ENCODE assay signal across 1 cellular context in the genomic region with DNA sequence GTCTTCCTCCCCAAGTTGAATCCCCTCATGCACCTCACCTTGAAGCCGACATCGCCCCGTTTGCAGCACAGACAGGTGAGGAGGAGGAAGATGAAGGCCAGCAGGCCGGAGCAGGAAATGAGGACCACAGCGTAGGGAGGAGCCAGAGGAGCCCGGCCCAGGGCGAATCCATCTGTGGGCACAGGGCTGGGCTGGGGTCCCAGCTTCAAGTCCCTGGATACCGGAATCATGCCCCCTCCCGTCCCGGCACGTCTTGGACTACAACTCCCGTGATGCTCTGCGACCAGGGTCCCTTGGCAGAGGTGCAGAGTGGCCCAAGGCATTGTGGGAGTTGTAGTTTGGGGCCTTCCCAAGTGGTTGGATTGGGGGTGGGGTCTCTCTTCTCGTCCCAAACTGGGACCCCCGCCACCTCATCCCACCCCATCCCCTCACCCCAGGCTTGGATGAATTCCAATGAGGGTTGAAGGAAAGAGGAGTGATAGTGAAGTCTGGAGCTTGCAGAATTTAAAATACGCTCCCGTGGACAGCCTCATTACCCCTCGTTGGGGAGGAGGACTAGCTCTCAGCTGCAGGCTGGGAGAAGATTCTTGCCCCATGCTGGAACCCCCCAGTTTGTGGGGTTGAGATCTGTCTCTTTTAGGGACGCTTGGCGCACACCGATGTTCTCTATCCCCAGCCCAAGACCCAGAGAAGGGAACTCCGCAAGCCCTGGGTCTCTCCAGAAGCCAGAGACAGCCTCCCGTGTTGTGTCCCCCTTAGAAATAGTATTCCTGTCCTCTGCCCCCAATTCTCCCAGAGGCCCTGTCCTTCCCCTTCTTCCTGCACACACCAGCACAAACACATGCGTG.
TF ChIP-seq lines count a peak whose summit lies in the region.

No MANE protein-coding gene starts in this region.

TF ChIP-seq in HEK293, 187 proteins besides CTCF, POLR2A, EP300 and RAD21 (continued from another document):
- TF ChIP-seq, protein P1, sequence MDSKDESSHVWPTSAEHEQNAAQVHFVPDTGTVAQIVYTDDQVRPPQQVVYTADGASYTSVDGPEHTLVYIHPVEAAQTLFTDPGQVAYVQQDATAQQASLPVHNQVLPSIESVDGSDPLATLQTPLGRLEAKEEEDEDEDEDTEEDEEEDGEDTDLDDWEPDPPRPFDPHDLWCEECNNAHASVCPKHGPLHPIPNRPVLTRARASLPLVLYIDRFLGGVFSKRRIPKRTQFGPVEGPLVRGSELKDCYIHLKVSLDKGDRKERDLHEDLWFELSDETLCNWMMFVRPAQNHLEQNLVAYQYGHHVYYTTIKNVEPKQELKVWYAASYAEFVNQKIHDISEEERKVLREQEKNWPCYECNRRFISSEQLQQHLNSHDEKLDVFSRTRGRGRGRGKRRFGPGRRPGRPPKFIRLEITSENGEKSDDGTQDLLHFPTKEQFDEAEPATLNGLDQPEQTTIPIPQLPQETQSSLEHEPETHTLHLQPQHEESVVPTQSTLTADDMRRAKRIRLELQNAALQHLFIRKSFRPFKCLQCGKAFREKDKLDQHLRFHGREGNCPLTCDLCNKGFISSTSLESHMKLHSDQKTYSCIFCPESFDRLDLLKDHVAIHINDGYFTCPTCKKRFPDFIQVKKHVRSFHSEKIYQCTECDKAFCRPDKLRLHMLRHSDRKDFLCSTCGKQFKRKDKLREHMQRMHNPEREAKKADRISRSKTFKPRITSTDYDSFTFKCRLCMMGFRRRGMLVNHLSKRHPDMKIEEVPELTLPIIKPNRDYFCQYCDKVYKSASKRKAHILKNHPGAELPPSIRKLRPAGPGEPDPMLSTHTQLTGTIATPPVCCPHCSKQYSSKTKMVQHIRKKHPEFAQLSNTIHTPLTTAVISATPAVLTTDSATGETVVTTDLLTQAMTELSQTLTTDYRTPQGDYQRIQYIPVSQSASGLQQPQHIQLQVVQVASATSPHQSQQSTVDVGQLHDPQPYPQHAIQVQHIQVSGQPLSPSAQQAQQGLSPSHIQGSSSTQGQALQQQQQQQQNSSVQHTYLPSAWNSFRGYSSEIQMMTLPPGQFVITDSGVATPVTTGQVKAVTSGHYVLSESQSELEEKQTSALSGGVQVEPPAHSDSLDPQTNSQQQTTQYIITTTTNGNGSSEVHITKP (tag by site-specific recombination; IDR thresholded peaks at IDR 0.05) = peak; percentile 99
- no peak for TF ChIP-seq ZNF174 (tag by site-specific recombination; IDR thresholded peaks at IDR 0.05)
- no peak for TF ChIP-seq ZNF138 (tag by site-specific recombination; IDR thresholded peaks at IDR 0.05; ENCODE audit: borderline replicate concordance)
- no peak for TF ChIP-seq ZNF677 (tag by site-specific recombination; IDR thresholded peaks at IDR 0.05)
- TF ChIP-seq ZNF169 (tag by site-specific recombination; IDR thresholded peaks at IDR 0.05) = no peak
- no peak for TF ChIP-seq ZNF501 (tag by site-specific recombination; IDR thresholded peaks at IDR 0.05)
- TF ChIP-seq GLIS1 (tag by site-specific recombination; IDR thresholded peaks at IDR 0.05) = no peak
- 0 out of 2 replicates have a peak, but pooled peaks have one; percentile 28 for TF ChIP-seq YY2 (tag by site-specific recombination; IDR thresholded peaks at IDR 0.05)
- TF ChIP-seq ZNF843 (tag by site-specific recombination; IDR thresholded peaks at IDR 0.05) = no peak
- no peak for TF ChIP-seq ZNF366 (tag by site-specific recombination; conservative IDR thresholded peaks at IDR 0.05)
- TF ChIP-seq ZNF2 (tag by site-specific recombination; IDR thresholded peaks at IDR 0.05) = no peak
- no peak for TF ChIP-seq ZNF658 (tag by site-specific recombination; IDR thresholded peaks at IDR 0.05)
- TF ChIP-seq, protein P2, sequence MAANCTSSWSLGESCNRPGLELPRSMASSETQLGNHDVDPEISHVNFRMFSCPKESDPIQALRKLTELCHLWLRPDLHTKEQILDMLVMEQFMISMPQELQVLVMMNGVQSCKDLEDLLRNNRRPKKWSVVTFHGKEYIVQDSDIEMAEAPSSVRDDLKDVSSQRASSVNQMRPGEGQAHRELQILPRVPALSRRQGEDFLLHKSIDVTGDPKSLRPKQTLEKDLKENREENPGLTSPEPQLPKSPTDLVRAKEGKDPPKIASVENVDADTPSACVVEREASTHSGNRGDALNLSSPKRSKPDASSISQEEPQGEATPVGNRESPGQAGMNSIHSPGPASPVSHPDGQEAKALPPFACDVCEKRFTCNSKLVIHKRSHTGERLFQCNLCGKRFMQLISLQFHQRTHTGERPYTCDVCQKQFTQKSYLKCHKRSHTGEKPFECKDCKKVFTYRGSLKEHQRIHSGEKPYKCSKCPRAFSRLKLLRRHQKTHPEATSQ (tag by site-specific recombination; IDR thresholded peaks at IDR 0.05) = no peak
- TF ChIP-seq ZXDB (tag by site-specific recombination; IDR thresholded peaks at IDR 0.05) = no peak
- no peak for TF ChIP-seq ZNF621 (tag by site-specific recombination; IDR thresholded peaks at IDR 0.05)
- no peak for TF ChIP-seq SCRT1 (tag by site-specific recombination; IDR thresholded peaks at IDR 0.05; ENCODE audit: borderline replicate concordance)
- no peak for TF ChIP-seq ZNF600 (tag by site-specific recombination; IDR thresholded peaks at IDR 0.05)
- TF ChIP-seq, protein P3, sequence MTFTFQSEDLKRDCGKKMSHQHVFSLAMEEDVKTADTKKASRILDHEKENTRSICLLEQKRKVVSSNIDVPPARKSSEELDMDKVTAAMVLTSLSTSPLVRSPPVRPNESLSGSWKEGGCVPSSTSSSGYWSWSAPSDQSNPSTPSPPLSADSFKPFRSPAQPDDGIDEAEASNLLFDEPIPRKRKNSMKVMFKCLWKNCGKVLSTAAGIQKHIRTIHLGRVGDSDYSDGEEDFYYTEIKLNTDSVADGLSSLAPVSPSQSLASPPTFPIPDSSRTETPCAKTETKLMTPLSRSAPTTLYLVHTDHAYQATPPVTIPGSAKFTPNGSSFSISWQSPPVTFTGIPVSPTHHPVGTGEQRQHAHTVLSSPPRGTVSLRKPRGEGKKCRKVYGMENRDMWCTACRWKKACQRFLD (tag by site-specific recombination; IDR thresholded peaks at IDR 0.05) = no peak
